In genomic region chr10:131034451-131034850, GRCh38 we compare ENCODE assay signal across 1 cellular context.
TF ChIP-seq lines count a peak whose summit lies in the region.

No MANE protein-coding gene starts in this region.

TF ChIP-seq in H1, 55 proteins besides CTCF, POLR2A, EP300 and RAD21 (continued from another document):
- TF ChIP-seq, protein P1, sequence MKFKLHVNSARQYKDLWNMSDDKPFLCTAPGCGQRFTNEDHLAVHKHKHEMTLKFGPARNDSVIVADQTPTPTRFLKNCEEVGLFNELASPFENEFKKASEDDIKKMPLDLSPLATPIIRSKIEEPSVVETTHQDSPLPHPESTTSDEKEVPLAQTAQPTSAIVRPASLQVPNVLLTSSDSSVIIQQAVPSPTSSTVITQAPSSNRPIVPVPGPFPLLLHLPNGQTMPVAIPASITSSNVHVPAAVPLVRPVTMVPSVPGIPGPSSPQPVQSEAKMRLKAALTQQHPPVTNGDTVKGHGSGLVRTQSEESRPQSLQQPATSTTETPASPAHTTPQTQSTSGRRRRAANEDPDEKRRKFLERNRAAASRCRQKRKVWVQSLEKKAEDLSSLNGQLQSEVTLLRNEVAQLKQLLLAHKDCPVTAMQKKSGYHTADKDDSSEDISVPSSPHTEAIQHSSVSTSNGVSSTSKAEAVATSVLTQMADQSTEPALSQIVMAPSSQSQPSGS (IDR thresholded peaks at IDR 0.05; ENCODE audit: low read length) = no peak
- TF ChIP-seq SIRT6 (IDR thresholded peaks at IDR 0.05; ENCODE audit: low read length) (no peak), POU5F1 (IDR thresholded peaks at IDR 0.05; ENCODE audit: low read depth, low read length) (no peak), RXRA (IDR thresholded peaks at IDR 0.05; ENCODE audit: insufficient read depth, low read depth, low read length) (no peak), KDM1A (IDR thresholded peaks at IDR 0.05; ENCODE audit: borderline replicate concordance, low read length) (no peak), CREB1 (IDR thresholded peaks at IDR 0.05) (no peak), ASH2L (IDR thresholded peaks at IDR 0.05; ENCODE audit: low read length) (no peak), PHF8 (conservative IDR thresholded peaks at IDR 0.05; ENCODE audit: low read depth, low read length) (no peak), CHD7 (IDR thresholded peaks at IDR 0.05; ENCODE audit: insufficient replicate concordance, low read length) (no peak), KDM5A (IDR thresholded peaks at IDR 0.05; ENCODE audit: low read length) (no peak), JUN (IDR thresholded peaks at IDR 0.05; ENCODE audit: low read depth, low read length) (no peak)
- TF ChIP-seq, protein P2, sequence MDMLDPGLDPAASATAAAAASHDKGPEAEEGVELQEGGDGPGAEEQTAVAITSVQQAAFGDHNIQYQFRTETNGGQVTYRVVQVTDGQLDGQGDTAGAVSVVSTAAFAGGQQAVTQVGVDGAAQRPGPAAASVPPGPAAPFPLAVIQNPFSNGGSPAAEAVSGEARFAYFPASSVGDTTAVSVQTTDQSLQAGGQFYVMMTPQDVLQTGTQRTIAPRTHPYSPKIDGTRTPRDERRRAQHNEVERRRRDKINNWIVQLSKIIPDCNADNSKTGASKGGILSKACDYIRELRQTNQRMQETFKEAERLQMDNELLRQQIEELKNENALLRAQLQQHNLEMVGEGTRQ (IDR thresholded peaks at IDR 0.05; ENCODE audit: low read length) = no peak
